In genomic region chr16:58306327-58306726, GRCh38 we compare ENCODE assay signal across 8 cellular contexts. TPM values are rescaled to one million over a fixed set of nuclear protein-coding genes. Genes with fewer than 3 reads are reported as not detected.
DNase-seq lines count a peak whose midpoint lies in the region; TF ChIP-seq lines count a peak whose summit lies in the region.

No MANE protein-coding gene starts in this region.

- DNase-seq in Caco-2 (no peak), NAMALWA (ENCODE audit: low spot score) (peak; percentile 51), left kidney (ENCODE audit: low read depth, low spot score) (peak; percentile 41), stomach (peak; percentile 56), NCI-H2107 treated with DMSO at 0.1 percent for 48 hours (lab: John Stamatoyannopoulos, UW; ENCODE audit: unreplicated experiment) (no peak), SW 1271 (lab: John Stamatoyannopoulos, UW) (no peak), NCI-H1092 (lab: John Stamatoyannopoulos, UW) (no peak)
- peak; percentile 25 for DNase-seq in activated T-helper 9 cell treated with anti-CD3 and anti-CD28 coated beads, Interleukin-2, amount 50 U/mL, for 16 hours (ENCODE audit: low read depth)

- H3K9me3 ChIP-seq in Caco-2: peaks cover 17% of the 10 kb centered on the region
- H3K9me3 ChIP-seq in stomach: peaks cover 0 to 3% (median 0%) of the 10 kb centered on the region in 4 donors

- no peak overlapping the region for H3K27ac Mint-ChIP-seq in Caco-2 (ENCODE audit: unreplicated experiment)

- H3K9me3 Mint-ChIP-seq in Caco-2 (ENCODE audit: unreplicated experiment): peaks cover 25% of the 10 kb centered on the region

- peak; percentile 29 for TF ChIP-seq CTCF in Caco-2 (IDR thresholded peaks at IDR 0.05; ENCODE audit: insufficient read depth in 1 of 2, low read depth in 1 of 2, low read length in 1 of 2, severe bottlenecking in 1 of 2, unreplicated experiment in 1 of 2)
- peak in 4 of 7 experiments; percentile 16 to 32 (median 19) for TF ChIP-seq CTCF in stomach (IDR thresholded peaks at IDR 0.05)

- no peak for TF ChIP-seq EP300 in stomach (IDR thresholded peaks at IDR 0.05)

- no peak overlapping the region for H3K4me3 Mint-ChIP-seq in Caco-2 (ENCODE audit: unreplicated experiment)

- no peaks in the 10 kb centered on the region for H3K36me3 Mint-ChIP-seq in Caco-2 (ENCODE audit: insufficient read depth, unreplicated experiment)

- TF ChIP-seq POLR2A in stomach (IDR thresholded peaks at IDR 0.05): no peak

- H3K27me3 ChIP-seq in Caco-2 (replicated peaks; ENCODE audit: control insufficient read depth, insufficient read depth, low read length) (no peaks in the 10 kb centered on the region), stomach (no peaks in the 10 kb centered on the region)

- POLR2A ChIA-PET in Caco-2 (lab: Charles Lee): no interaction called here

- no peak overlapping the region for H3K27ac ChIP-seq in stomach

- peaks cover 2% of the 10 kb centered on the region for H3K27me3 Mint-ChIP-seq in Caco-2 (ENCODE audit: insufficient read depth, unreplicated experiment)

- WGBS in stomach, 5 donors: 54 to 71% (median 67%) methylated on average over 3 of the region's 3 CpGs

- CTCF ChIA-PET in Caco-2 (lab: Charles Lee): interaction anchor here (0.7 kb wide), 1 partner anchor 50 kb away, joined by 3 read pairs; no protein-coding TSS in a partner anchor

- H3K4me1 ChIP-seq in Caco-2 (no peaks in the 10 kb centered on the region), stomach (no peaks in the 10 kb centered on the region)

- no peaks in the 10 kb centered on the region for H3K4me1 Mint-ChIP-seq in Caco-2 (ENCODE audit: low read depth, unreplicated experiment)

- no peaks in the 10 kb centered on the region for H3K36me3 ChIP-seq in Caco-2 (ENCODE audit: control insufficient read depth, insufficient read depth, low read length)
- no peaks in the 10 kb centered on the region for H3K36me3 ChIP-seq in stomach

- no peak overlapping the region for H3K4me3 ChIP-seq in Caco-2 (ENCODE audit: low read depth, low read length)
- H3K4me3 ChIP-seq in stomach: no peak overlapping the region

- intact Hi-C loops in Caco-2 (cut with micrococcal nuclease; ENCODE audit: unreplicated experiment): no loop called here
- intact Hi-C loops in stomach (cut with DNase I; ENCODE audit: low total_unique reads): no loop called here

- no TSS peak for BruUV-seq in Caco-2 (replicated peaks; lab: Mats Ljungman, UMichigan)

RNA-seq across cellular contexts. Expression of gene PRSS54, which starts 11.5 kb away (rescaled TPM):
- total RNA-seq in Caco-2 (2022) (not detected in 2 replicates), stomach (not detected)
- not detected for polyA plus RNA-seq in stomach

Comparison
In these comparisons a context has a peak if more than half of its experiments do, and no peak if none do; other contexts are left out.
1. DNase-seq: peak in NAMALWA (single experiment), activated T-helper 9 cell treated with anti-CD3 and anti-CD28 coated beads, Interleukin-2, amount 50 U/mL, for 16 hours (single experiment), left kidney (single experiment) and stomach (single experiment); none in Caco-2 (0 of 2), NCI-H2107 treated with DMSO at 0.1 percent for 48 hours (single experiment), SW 1271 (0 of 2) and NCI-H1092 (single experiment).